Comparison of ENCODE assay signal across 1 cellular context in genomic region chrX:3177851-3178250, GRCh38.
TF ChIP-seq lines count a peak whose summit lies in the region.

No MANE protein-coding gene starts in this region.

TF ChIP-seq in GM23338, 12 proteins besides CTCF, POLR2A, EP300 and RAD21 (continued from another document):
- TF ChIP-seq, protein P1, sequence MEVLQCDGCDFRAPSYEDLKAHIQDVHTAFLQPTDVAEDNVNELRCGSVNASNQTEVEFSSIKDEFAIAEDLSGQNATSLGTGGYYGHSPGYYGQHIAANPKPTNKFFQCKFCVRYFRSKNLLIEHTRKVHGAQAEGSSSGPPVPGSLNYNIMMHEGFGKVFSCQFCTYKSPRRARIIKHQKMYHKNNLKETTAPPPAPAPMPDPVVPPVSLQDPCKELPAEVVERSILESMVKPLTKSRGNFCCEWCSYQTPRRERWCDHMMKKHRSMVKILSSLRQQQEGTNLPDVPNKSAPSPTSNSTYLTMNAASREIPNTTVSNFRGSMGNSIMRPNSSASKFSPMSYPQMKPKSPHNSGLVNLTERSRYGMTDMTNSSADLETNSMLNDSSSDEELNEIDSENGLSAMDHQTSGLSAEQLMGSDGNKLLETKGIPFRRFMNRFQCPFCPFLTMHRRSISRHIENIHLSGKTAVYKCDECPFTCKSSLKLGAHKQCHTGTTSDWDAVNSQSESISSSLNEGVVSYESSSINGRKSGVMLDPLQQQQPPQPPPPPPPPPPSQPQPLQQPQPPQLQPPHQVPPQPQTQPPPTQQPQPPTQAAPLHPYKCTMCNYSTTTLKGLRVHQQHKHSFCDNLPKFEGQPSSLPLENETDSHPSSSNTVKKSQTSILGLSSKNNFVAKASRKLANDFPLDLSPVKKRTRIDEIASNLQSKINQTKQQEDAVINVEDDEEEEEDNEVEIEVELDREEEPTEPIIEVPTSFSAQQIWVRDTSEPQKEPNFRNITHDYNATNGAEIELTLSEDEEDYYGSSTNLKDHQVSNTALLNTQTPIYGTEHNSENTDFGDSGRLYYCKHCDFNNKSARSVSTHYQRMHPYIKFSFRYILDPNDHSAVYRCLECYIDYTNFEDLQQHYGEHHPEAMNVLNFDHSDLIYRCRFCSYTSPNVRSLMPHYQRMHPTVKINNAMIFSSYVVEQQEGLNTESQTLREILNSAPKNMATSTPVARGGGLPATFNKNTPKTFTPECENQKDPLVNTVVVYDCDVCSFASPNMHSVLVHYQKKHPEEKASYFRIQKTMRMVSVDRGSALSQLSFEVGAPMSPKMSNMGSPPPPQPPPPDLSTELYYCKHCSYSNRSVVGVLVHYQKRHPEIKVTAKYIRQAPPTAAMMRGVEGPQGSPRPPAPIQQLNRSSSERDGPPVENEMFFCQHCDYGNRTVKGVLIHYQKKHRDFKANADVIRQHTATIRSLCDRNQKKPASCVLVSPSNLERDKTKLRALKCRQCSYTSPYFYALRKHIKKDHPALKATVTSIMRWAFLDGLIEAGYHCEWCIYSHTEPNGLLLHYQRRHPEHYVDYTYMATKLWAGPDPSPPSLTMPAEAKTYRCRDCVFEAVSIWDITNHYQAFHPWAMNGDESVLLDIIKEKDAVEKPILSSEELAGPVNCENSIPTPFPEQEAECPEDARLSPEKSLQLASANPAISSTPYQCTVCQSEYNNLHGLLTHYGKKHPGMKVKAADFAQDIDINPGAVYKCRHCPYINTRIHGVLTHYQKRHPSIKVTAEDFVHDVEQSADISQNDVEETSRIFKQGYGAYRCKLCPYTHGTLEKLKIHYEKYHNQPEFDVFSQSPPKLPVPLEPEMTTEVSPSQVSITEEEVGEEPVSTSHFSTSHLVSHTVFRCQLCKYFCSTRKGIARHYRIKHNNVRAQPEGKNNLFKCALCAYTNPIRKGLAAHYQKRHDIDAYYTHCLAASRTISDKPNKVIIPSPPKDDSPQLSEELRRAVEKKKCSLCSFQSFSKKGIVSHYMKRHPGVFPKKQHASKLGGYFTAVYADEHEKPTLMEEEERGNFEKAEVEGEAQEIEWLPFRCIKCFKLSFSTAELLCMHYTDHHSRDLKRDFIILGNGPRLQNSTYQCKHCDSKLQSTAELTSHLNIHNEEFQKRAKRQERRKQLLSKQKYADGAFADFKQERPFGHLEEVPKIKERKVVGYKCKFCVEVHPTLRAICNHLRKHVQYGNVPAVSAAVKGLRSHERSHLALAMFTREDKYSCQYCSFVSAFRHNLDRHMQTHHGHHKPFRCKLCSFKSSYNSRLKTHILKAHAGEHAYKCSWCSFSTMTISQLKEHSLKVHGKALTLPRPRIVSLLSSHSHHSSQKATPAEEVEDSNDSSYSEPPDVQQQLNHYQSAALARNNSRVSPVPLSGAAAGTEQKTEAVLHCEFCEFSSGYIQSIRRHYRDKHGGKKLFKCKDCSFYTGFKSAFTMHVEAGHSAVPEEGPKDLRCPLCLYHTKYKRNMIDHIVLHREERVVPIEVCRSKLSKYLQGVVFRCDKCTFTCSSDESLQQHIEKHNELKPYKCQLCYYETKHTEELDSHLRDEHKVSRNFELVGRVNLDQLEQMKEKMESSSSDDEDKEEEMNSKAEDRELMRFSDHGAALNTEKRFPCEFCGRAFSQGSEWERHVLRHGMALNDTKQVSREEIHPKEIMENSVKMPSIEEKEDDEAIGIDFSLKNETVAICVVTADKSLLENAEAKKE (CRISPR knock-in tag; IDR thresholded peaks at IDR 0.05): no peak
- TF ChIP-seq EZH2 (IDR thresholded peaks at IDR 0.05; ENCODE audit: low read depth, unreplicated experiment): no peak
- TF ChIP-seq ZNF331 (CRISPR knock-in tag; IDR thresholded peaks at IDR 0.05; ENCODE audit: low read depth): no peak
- TF ChIP-seq EZH2phosphoT487 (IDR thresholded peaks at IDR 0.05; ENCODE audit: unreplicated experiment): no peak
- TF ChIP-seq NANOG (IDR thresholded peaks at IDR 0.05; ENCODE audit: borderline replicate concordance): no peak
- TF ChIP-seq POLR2AphosphoS5 (IDR thresholded peaks at IDR 0.05; ENCODE audit: low read depth): no peak
- TF ChIP-seq ZNF114 (CRISPR knock-in tag; IDR thresholded peaks at IDR 0.05): no peak
- TF ChIP-seq, protein P2, sequence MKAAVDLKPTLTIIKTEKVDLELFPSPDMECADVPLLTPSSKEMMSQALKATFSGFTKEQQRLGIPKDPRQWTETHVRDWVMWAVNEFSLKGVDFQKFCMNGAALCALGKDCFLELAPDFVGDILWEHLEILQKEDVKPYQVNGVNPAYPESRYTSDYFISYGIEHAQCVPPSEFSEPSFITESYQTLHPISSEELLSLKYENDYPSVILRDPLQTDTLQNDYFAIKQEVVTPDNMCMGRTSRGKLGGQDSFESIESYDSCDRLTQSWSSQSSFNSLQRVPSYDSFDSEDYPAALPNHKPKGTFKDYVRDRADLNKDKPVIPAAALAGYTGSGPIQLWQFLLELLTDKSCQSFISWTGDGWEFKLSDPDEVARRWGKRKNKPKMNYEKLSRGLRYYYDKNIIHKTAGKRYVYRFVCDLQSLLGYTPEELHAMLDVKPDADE (IDR thresholded peaks at IDR 0.05): no peak
- TF ChIP-seq CREB1 (CRISPR knock-in tag; IDR thresholded peaks at IDR 0.05; ENCODE audit: low read depth): no peak
